In the genomic region with DNA sequence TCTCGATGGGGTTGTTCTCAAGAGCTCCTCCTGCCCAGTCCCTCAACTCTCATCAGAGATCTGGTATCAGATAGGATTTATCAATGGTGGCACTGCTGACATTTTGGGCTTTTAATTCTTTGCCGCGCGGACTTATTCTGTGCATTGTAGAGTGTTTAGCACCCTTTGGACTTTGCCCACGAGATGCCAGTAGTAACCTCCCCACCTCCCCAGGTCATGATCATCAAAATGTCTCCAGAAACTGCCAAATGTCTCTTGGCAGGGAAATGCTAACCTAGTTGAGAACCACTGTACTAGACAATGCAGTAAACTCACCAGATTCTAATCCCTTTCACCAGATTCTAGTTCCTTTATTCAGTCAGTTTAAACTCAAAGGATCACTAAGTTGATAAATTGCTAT, we compare ENCODE assay signal across 9 cellular contexts. TPM values are rescaled to one million over a fixed set of nuclear protein-coding genes. Genes with fewer than 3 reads are reported as not detected.
"Had no signal": no experiment of that assay in that cellular context is flagged by ENCODE, and none has a peak within 500 bp of the region (broad histone marks: within the 10 kb centered on the region; RNA-seq: fewer than 3 reads in every experiment).

No MANE protein-coding gene starts in this region.

- DNase-seq: IMR-90, KBM-7, KG1 had no signal

- H3K4me3 ChIP-seq: K562 had no signal

- H3K36me3 Mint-ChIP-seq: IgD-negative memory B cell had no signal

- FAIRE-seq: HTR-8/SVneo, K562 had no signal

- H3K27ac ChIP-seq: HL-60 had no signal

- ATAC-seq: K562 had no signal

- H3K4me3 Mint-ChIP-seq: IgD-negative memory B cell had no signal

- H3K27me3 Mint-ChIP-seq: IgD-negative memory B cell had no signal

RNA-seq across cellular contexts. Expression of a gene that starts 24.0 kb away (rescaled TPM):
- total RNA-seq: HT1080 had no signal
- polyA plus RNA-seq: IMR-90 had no signal

RNA-seq across cellular contexts. Expression of a gene that starts 59.5 kb away (rescaled TPM):
- total RNA-seq: HT-29, HT1080, IMR-90 had no signal
- polyA plus RNA-seq: IgD-negative memory B cell, IMR-90 had no signal
